In genomic region chr2:209549589-209549988, GRCh38 we compare ENCODE assay signal across 19 cellular contexts.
"Had no signal": no experiment of that assay in that cellular context is flagged by ENCODE, and none has a peak within 500 bp of the region (broad histone marks: within the 10 kb centered on the region; RNA-seq: fewer than 3 reads in every experiment).

No MANE protein-coding gene starts in this region.

- H3K9me3 ChIP-seq: left ventricle myocardium inferior, prostate gland, right atrium auricular region, tibial nerve, uterus had no signal

- H3K4me3 ChIP-seq: coronary artery, left ventricle myocardium inferior, prostate gland, right atrium auricular region, tibial nerve, uterus had no signal

- ATAC-seq: activated CD8-positive, alpha-beta T cell treated with anti-CD3 and anti-CD28 coated beads for 36 hours; activated naive CD8-positive, alpha-beta T cell treated with anti-CD3 and anti-CD28 coated beads, Interleukin-2, amount 50 U/mL, for 24 hours; activated T-cell treated with anti-CD3 and anti-CD28 coated beads, Interleukin-2, amount 50 U/mL, for 4 hours had no signal

- H3K36me3 Mint-ChIP-seq: naive B cell had no signal

- DNase-seq: activated B cell treated with CpG ODN at 0.5 μM for 24 hours; activated CD4-positive, alpha-beta T cell treated with anti-CD3 and anti-CD28 coated beads for 4 hours; activated CD8-positive, alpha-beta T cell treated with anti-CD3 and anti-CD28 coated beads for 36 hours; activated naive CD4-positive, alpha-beta T cell treated with anti-CD3 and anti-CD28 coated beads for 36 hours; activated naive CD8-positive, alpha-beta T cell treated with anti-CD3 and anti-CD28 coated beads, Interleukin-2, amount 50 U/mL, for 24 hours; activated T-cell treated with anti-CD3 and anti-CD28 coated beads, Interleukin-2, amount 50 U/mL, for 4 hours; anterior cingulate cortex; erythroblast; left ventricle myocardium inferior; mammary epithelial cell; naive B cell; stimulated activated CD4-positive, alpha-beta T cell treated with anti-CD3 and anti-CD28 coated beads, Interleukin-2, amount 100 ng/mL, for 24 hours; stimulated activated naive CD4-positive, alpha-beta T cell treated with Interleukin-2 at 50 U/mL for 16 hours; uterus had no signal

- H3K27me3 ChIP-seq: right atrium auricular region, tibial nerve, uterus had no signal

- H3K36me3 ChIP-seq: left ventricle myocardium inferior, prostate gland, right atrium auricular region, tibial nerve, uterus had no signal

- H3K9me3 Mint-ChIP-seq: activated CD8-positive, alpha-beta T cell treated with anti-CD3 and anti-CD28 coated beads for 36 hours; activated naive CD4-positive, alpha-beta T cell treated with anti-CD3 and anti-CD28 coated beads for 36 hours; activated naive CD8-positive, alpha-beta T cell treated with anti-CD3 and anti-CD28 coated beads, Interleukin-2, amount 50 U/mL, for 24 hours; activated T-cell treated with anti-CD3 and anti-CD28 coated beads, Interleukin-2, amount 50 U/mL, for 4 hours; neural crest cell had no signal

- H3K27ac ChIP-seq: coronary artery, left ventricle myocardium inferior, prostate gland, right atrium auricular region, uterus had no signal

- H3K4me1 Mint-ChIP-seq: activated B cell treated with CpG ODN at 0.5 μM for 24 hours; activated naive CD8-positive, alpha-beta T cell treated with anti-CD3 and anti-CD28 coated beads, Interleukin-2, amount 50 U/mL, for 24 hours; neural crest cell had no signal

- H3K4me3 Mint-ChIP-seq: activated B cell treated with CpG ODN at 0.5 μM for 24 hours; activated CD8-positive, alpha-beta T cell treated with anti-CD3 and anti-CD28 coated beads for 36 hours; activated naive CD4-positive, alpha-beta T cell treated with anti-CD3 and anti-CD28 coated beads for 36 hours; activated naive CD8-positive, alpha-beta T cell treated with anti-CD3 and anti-CD28 coated beads, Interleukin-2, amount 50 U/mL, for 24 hours; activated T-cell treated with anti-CD3 and anti-CD28 coated beads, Interleukin-2, amount 50 U/mL, for 4 hours; naive B cell; neural crest cell had no signal

- H3K4me1 ChIP-seq: left ventricle myocardium inferior, prostate gland, right atrium auricular region, tibial nerve, uterus had no signal

- H3K27ac Mint-ChIP-seq: activated B cell treated with CpG ODN at 0.5 μM for 24 hours; activated CD8-positive, alpha-beta T cell treated with anti-CD3 and anti-CD28 coated beads for 36 hours; activated naive CD4-positive, alpha-beta T cell treated with anti-CD3 and anti-CD28 coated beads for 36 hours; activated naive CD8-positive, alpha-beta T cell treated with anti-CD3 and anti-CD28 coated beads, Interleukin-2, amount 50 U/mL, for 24 hours had no signal

- H3K27me3 Mint-ChIP-seq: activated B cell treated with CpG ODN at 0.5 μM for 24 hours; activated CD8-positive, alpha-beta T cell treated with anti-CD3 and anti-CD28 coated beads for 36 hours; activated naive CD8-positive, alpha-beta T cell treated with anti-CD3 and anti-CD28 coated beads, Interleukin-2, amount 50 U/mL, for 24 hours; naive B cell had no signal
